8 cellular contexts compared by ENCODE assay signal in the genomic region with DNA sequence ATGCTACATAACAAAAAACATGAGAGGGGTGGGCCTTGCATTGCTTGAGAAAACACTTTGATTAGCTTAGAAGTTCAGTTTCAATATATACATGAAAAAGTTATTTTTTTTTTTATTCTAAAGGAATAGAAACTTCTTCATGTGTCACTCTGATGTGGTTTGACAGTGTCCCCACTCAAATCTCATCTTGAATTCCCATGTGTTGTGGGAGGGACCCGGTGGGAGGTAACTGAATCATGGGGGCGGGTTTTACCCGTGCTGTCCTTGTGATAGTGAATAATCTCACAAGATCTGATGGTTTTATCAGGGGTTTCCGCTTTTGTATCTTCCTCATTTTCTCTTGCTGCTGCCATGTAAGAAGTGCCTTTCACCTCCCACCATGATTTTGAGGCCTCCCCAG. TPM values are rescaled to one million over a fixed set of nuclear protein-coding genes. Genes with fewer than 3 reads are reported as not detected.
DNase-seq lines count a peak whose midpoint lies in the region; TF ChIP-seq lines count a peak whose summit lies in the region.
"Not testable (repeated sequence)": the region's sequence is repeated elsewhere in the genome, so short reads cannot be mapped to it uniquely, and the experiment has no call there.

No MANE protein-coding gene starts in this region.

- H3K27me3 ChIP-seq in CD4-positive, alpha-beta memory T cell (ENCODE audit: insufficient read depth, low read length); endodermal cell (ENCODE audit: control insufficient read depth, insufficient read depth, low read length, poor library complexity, severe bottlenecking): not testable (repeated sequence)

- intact Hi-C loops in CD4-positive, alpha-beta memory T cell (cut with micrococcal nuclease); activated CD4-positive, alpha-beta memory T cell treated with anti-CD3 and anti-CD28 coated beads for 36 hours (cut with micrococcal nuclease): not testable (repeated sequence)

- H3K27ac ChIP-seq in CD4-positive, alpha-beta memory T cell (ENCODE audit: low read depth, low read length); endodermal cell (ENCODE audit: low read depth, low read length): not testable (repeated sequence)

- CTCF ChIA-PET in CD4-positive, alpha-beta memory T cell (lab: Charles Lee; ENCODE audit: partially characterized antibody); activated CD4-positive, alpha-beta memory T cell treated with anti-CD3 and anti-CD28 coated beads for 36 hours (lab: Charles Lee): not testable (repeated sequence)

- not testable (repeated sequence) for H3K9ac ChIP-seq in endodermal cell (ENCODE audit: extremely low read depth, low read length, poor library complexity, severe bottlenecking)

- H3K9me3 Mint-ChIP-seq in CD4-positive, alpha-beta memory T cell; activated CD4-positive, alpha-beta memory T cell treated with anti-CD3 and anti-CD28 coated beads for 36 hours; activated naive CD4-positive, alpha-beta T cell treated with anti-CD3 and anti-CD28 coated beads, Interleukin-2, amount 50 U/mL, for 24 hours; nephron: not testable (repeated sequence)
- H3K9me3 Mint-ChIP-seq in T-helper 1 cell treated with Interleukin-12 subunit alpha and Interleukin-12 subunit beta and Interleukin-4 antibody, amounts not matched to agents 30 μg/mL and 1 μg/mL, for 36 hours, result peaks cover 11% of the 10 kb centered on the region
- peaks cover 26% of the 10 kb centered on the region for H3K9me3 Mint-ChIP-seq in endodermal cell

- peaks cover 7 to 26% (median 23%) of the 10 kb centered on the region in 4 donors for H3K4me1 Mint-ChIP-seq in CD4-positive, alpha-beta memory T cell
- not testable (repeated sequence) for H3K4me1 Mint-ChIP-seq in T-helper 1 cell treated with Interleukin-12 subunit alpha and Interleukin-12 subunit beta and Interleukin-4 antibody, amounts not matched to agents 30 μg/mL and 1 μg/mL, for 36 hours (ENCODE audit: low read depth)
- peaks cover 21% of the 10 kb centered on the region for H3K4me1 Mint-ChIP-seq in activated CD4-positive, alpha-beta memory T cell treated with anti-CD3 and anti-CD28 coated beads for 36 hours (ENCODE audit: low read depth)
- peaks cover 43% of the 10 kb centered on the region for H3K4me1 Mint-ChIP-seq in activated naive CD4-positive, alpha-beta T cell treated with anti-CD3 and anti-CD28 coated beads, Interleukin-2, amount 50 U/mL, for 24 hours
- H3K4me1 Mint-ChIP-seq in endodermal cell (peaks cover 55% of the 10 kb centered on the region), nephron (peaks cover 45% of the 10 kb centered on the region)

- H3K36me3 ChIP-seq in CD4-positive, alpha-beta memory T cell (ENCODE audit: insufficient read depth, low read length); endodermal cell (ENCODE audit: control insufficient read depth, insufficient read depth, low read length): not testable (repeated sequence)

- not testable (repeated sequence) for TF ChIP-seq CTCF in endodermal cell (conservative IDR thresholded peaks at IDR 0.05); nephron (IDR thresholded peaks at IDR 0.05; ENCODE audit: unreplicated experiment in 3 of 3)

- H3K36me3 Mint-ChIP-seq in CD4-positive, alpha-beta memory T cell, result peaks cover 19 to 24% of the 10 kb centered on the region in 2 donors
- peaks cover 26% of the 10 kb centered on the region for H3K36me3 Mint-ChIP-seq in T-helper 1 cell treated with Interleukin-12 subunit alpha and Interleukin-12 subunit beta and Interleukin-4 antibody, amounts not matched to agents 30 μg/mL and 1 μg/mL, for 36 hours (ENCODE audit: low read depth)
- H3K36me3 Mint-ChIP-seq in activated CD4-positive, alpha-beta memory T cell treated with anti-CD3 and anti-CD28 coated beads for 36 hours, result peaks cover 20% of the 10 kb centered on the region
- H3K36me3 Mint-ChIP-seq in activated naive CD4-positive, alpha-beta T cell treated with anti-CD3 and anti-CD28 coated beads, Interleukin-2, amount 50 U/mL, for 24 hours, result peaks cover 17% of the 10 kb centered on the region
- H3K36me3 Mint-ChIP-seq in endodermal cell (ENCODE audit: low read depth) (peaks cover 44% of the 10 kb centered on the region), nephron (ENCODE audit: low read depth) (peaks cover 58% of the 10 kb centered on the region)

- not testable (repeated sequence) for DNase-seq in CD4-positive, alpha-beta memory T cell; endodermal cell
- peak; percentile 19 for DNase-seq in activated CD4-positive, alpha-beta memory T cell treated with anti-CD3 and anti-CD28 coated beads for 36 hours
- DNase-seq in activated T-helper 9 cell treated with anti-CD3 and anti-CD28 coated beads, Interleukin-2, amount 50 U/mL, for 16 hours (ENCODE audit: low read depth), result peak; percentile 9
- peak; percentile 7 for DNase-seq in stimulated activated CD4-positive, alpha-beta T cell treated with anti-CD3 and anti-CD28 coated beads, Interleukin-4, amount 100 ng/mL, for 1 hour

- not testable (repeated sequence) for H3K27me3 Mint-ChIP-seq in CD4-positive, alpha-beta memory T cell; T-helper 1 cell treated with Interleukin-12 subunit alpha and Interleukin-12 subunit beta and Interleukin-4 antibody, amounts not matched to agents 30 μg/mL and 1 μg/mL, for 36 hours (ENCODE audit: low read depth); activated CD4-positive, alpha-beta memory T cell treated with anti-CD3 and anti-CD28 coated beads for 36 hours; activated naive CD4-positive, alpha-beta T cell treated with anti-CD3 and anti-CD28 coated beads, Interleukin-2, amount 50 U/mL, for 24 hours; endodermal cell (ENCODE audit: insufficient read depth); nephron (ENCODE audit: low read depth)

- POLR2A ChIA-PET in CD4-positive, alpha-beta memory T cell (lab: Charles Lee; ENCODE audit: partially characterized antibody); activated CD4-positive, alpha-beta memory T cell treated with anti-CD3 and anti-CD28 coated beads for 36 hours (lab: Charles Lee): not testable (repeated sequence)

- 100% methylated on average over 2 of the region's 4 CpGs; no CpG with 5 or more reads in 1 of the 2 experiments for WGBS in endodermal cell (ENCODE audit: insufficient coverage in 1 of 2, insufficient read length in 1 of 2), 2 experiments

- not testable (repeated sequence) for H3K9me3 ChIP-seq in CD4-positive, alpha-beta memory T cell (ENCODE audit: control insufficient read depth in 1 of 2, low read length in 2 of 2); endodermal cell (ENCODE audit: control insufficient read depth, low read length)

- peak overlapping the region in 4 of 7 donors; percentile 32 to 68 (median 35) for H3K27ac Mint-ChIP-seq in CD4-positive, alpha-beta memory T cell
- peak overlapping the region; percentile 24 for H3K27ac Mint-ChIP-seq in T-helper 1 cell treated with Interleukin-12 subunit alpha and Interleukin-12 subunit beta and Interleukin-4 antibody, amounts not matched to agents 30 μg/mL and 1 μg/mL, for 36 hours
- H3K27ac Mint-ChIP-seq in activated CD4-positive, alpha-beta memory T cell treated with anti-CD3 and anti-CD28 coated beads for 36 hours, result peak overlapping the region; percentile 6
- H3K27ac Mint-ChIP-seq in activated naive CD4-positive, alpha-beta T cell treated with anti-CD3 and anti-CD28 coated beads, Interleukin-2, amount 50 U/mL, for 24 hours, result peak overlapping the region; percentile 35
- peak overlapping the region; percentile 64 for H3K27ac Mint-ChIP-seq in endodermal cell
- H3K27ac Mint-ChIP-seq in nephron, result peak overlapping the region; percentile 84 to 96 (median 96)

- H3K4me1 ChIP-seq in CD4-positive, alpha-beta memory T cell (ENCODE audit: insufficient read depth, low read length); endodermal cell (ENCODE audit: control insufficient read depth, insufficient read depth, low read length): not testable (repeated sequence)

- not testable (repeated sequence) for H3K4me3 ChIP-seq in CD4-positive, alpha-beta memory T cell (ENCODE audit: low read length in 2 of 2); endodermal cell (ENCODE audit: low read length)

- not testable (repeated sequence) for H3K4me3 Mint-ChIP-seq in CD4-positive, alpha-beta memory T cell; T-helper 1 cell treated with Interleukin-12 subunit alpha and Interleukin-12 subunit beta and Interleukin-4 antibody, amounts not matched to agents 30 μg/mL and 1 μg/mL, for 36 hours; activated CD4-positive, alpha-beta memory T cell treated with anti-CD3 and anti-CD28 coated beads for 36 hours; activated naive CD4-positive, alpha-beta T cell treated with anti-CD3 and anti-CD28 coated beads, Interleukin-2, amount 50 U/mL, for 24 hours; endodermal cell; nephron

RNA-seq across cellular contexts. Expression of gene CHM, which starts 32.4 kb away (rescaled TPM):
- 10 to 100 TPM; 20.3 to 22.3 TPM for total RNA-seq in CD4-positive, alpha-beta memory T cell
- 1 to 10 TPM; 5.6 to 7.3 TPM for polyA plus RNA-seq in CD4-positive, alpha-beta memory T cell
- 10 to 100 TPM; 12.0 to 13.9 TPM for total RNA-seq in activated CD4-positive, alpha-beta memory T cell treated with anti-CD3 and anti-CD28 coated beads for 36 hours
- 10 to 100 TPM; 26.0 to 52.8 TPM for total RNA-seq in endodermal cell
- 13.2 TPM for polyA plus RNA-seq in endodermal cell (2013, experiment 1 of 2)
- 16.1 TPM for polyA plus RNA-seq in endodermal cell (2013, experiment 2 of 2)

Comparison
In these comparisons a context has a peak if more than half of its experiments do, and no peak if none do; other contexts are left out.
1. H3K27ac Mint-ChIP-seq: peak in every context shown above with its lines; median percentile 96 in nephron; 64 in endodermal cell; 35 in CD4-positive, alpha-beta memory T cell; 35 in activated naive CD4-positive, alpha-beta T cell treated with anti-CD3 and anti-CD28 coated beads, Interleukin-2, amount 50 U/mL, for 24 hours; 24 in T-helper 1 cell treated with Interleukin-12 subunit alpha and Interleukin-12 subunit beta and Interleukin-4 antibody, amounts not matched to agents 30 μg/mL and 1 μg/mL, for 36 hours; 6 in activated CD4-positive, alpha-beta memory T cell treated with anti-CD3 and anti-CD28 coated beads for 36 hours.